1 cellular context compared by ENCODE assay signal in the genomic region with DNA sequence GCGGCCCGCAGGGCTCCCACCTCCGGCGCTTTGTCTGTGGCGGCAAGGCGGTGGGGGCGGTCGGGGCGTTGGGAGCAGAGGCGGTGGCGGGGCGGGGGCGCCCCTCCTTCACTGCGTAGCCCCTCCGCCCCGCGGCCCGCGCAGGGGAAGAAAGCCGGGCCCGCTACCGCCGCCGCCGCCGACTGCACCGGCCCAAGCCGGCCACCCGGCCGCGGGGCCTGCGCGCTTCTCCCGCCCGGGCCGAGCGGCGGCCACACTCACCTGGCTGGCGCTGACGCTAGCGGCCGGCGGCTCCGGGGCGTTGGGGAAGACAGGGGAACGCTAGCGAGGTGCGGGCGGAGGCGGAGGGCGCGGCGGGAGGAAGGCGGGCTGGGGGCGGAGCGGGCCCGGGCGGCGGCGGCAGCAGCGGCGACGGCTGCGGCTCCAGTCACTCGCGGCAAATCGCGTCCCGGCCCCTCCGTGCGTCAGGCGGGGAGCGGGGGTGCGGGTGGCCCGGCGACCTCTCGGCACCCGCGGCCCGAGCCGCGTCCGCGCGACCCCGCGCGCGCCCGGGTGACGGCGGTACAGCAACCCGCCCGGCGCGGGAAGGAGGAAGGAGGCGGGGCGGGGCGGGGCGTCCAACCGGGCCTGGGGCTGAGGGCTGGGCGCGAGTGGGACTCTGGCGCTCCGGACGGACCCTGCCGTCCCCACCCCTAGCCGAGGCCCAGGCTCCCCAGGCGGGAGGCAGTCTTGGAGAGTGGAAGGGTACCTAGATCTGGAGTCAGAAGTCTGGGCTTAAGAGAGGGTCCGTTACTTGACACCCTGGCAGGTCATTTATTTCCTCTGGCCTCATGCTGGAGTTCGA.
TF ChIP-seq lines count a peak whose summit lies in the region.

A gene with protein sequence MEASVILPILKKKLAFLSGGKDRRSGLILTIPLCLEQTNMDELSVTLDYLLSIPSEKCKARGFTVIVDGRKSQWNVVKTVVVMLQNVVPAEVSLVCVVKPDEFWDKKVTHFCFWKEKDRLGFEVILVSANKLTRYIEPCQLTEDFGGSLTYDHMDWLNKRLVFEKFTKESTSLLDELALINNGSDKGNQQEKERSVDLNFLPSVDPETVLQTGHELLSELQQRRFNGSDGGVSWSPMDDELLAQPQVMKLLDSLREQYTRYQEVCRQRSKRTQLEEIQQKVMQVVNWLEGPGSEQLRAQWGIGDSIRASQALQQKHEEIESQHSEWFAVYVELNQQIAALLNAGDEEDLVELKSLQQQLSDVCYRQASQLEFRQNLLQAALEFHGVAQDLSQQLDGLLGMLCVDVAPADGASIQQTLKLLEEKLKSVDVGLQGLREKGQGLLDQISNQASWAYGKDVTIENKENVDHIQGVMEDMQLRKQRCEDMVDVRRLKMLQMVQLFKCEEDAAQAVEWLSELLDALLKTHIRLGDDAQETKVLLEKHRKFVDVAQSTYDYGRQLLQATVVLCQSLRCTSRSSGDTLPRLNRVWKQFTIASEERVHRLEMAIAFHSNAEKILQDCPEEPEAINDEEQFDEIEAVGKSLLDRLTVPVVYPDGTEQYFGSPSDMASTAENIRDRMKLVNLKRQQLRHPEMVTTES (minus strand): TSS at position 595 of the 844 bp plus-strand sequence. CDS start 72,991 bp downstream, outside the sequence.

TF ChIP-seq in A549, 52 proteins besides CTCF, POLR2A, EP300 and RAD21 (continued from another document):
- TF ChIP-seq, protein P1, sequence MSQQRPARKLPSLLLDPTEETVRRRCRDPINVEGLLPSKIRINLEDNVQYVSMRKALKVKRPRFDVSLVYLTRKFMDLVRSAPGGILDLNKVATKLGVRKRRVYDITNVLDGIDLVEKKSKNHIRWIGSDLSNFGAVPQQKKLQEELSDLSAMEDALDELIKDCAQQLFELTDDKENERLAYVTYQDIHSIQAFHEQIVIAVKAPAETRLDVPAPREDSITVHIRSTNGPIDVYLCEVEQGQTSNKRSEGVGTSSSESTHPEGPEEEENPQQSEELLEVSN (IDR thresholded peaks at IDR 0.05; ENCODE audit: borderline replicate concordance, low read depth): peak; percentile 79
- TF ChIP-seq JUNB (IDR thresholded peaks at IDR 0.05): no peak
- TF ChIP-seq, protein P2, sequence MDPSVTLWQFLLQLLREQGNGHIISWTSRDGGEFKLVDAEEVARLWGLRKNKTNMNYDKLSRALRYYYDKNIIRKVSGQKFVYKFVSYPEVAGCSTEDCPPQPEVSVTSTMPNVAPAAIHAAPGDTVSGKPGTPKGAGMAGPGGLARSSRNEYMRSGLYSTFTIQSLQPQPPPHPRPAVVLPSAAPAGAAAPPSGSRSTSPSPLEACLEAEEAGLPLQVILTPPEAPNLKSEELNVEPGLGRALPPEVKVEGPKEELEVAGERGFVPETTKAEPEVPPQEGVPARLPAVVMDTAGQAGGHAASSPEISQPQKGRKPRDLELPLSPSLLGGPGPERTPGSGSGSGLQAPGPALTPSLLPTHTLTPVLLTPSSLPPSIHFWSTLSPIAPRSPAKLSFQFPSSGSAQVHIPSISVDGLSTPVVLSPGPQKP (IDR thresholded peaks at IDR 0.05; ENCODE audit: low read depth, low read length): no peak
- TF ChIP-seq JUN (IDR thresholded peaks at IDR 0.05): peak in 1 of 2 experiments; percentile 30; a peak in 1 of 5 replicates
